8 cellular contexts compared by ENCODE assay signal in genomic region chr9:69877852-69878507, GRCh38. TPM values are rescaled to one million over a fixed set of nuclear protein-coding genes. Genes with fewer than 3 reads are reported as not detected.
A peak's percentile ranks its signal among the peaks of the same experiment; 100 is the strongest.
DNase-seq lines count a peak whose midpoint lies in the region; ATAC-seq, FAIRE-seq and TF ChIP-seq lines count a peak whose summit lies in the region.

No MANE protein-coding gene starts in this region.

- FAIRE-seq in A549 (lab: Jason Lieb, UNC) = peak; percentile 46

- no peaks in the 10 kb centered on the region for H3K36me3 Mint-ChIP-seq in brain
- H3K36me3 Mint-ChIP-seq in activated CD4-positive, alpha-beta T cell treated with anti-CD3 and anti-CD28 coated beads, Interleukin-2, amount 10 ng/mL, durations not matched to agents 24 days and 14 days (ENCODE audit: low read depth) = no peaks in the 10 kb centered on the region

- TF ChIP-seq CTCF in A549 (IDR thresholded peaks at IDR 0.05) (peak; percentile 73), GM12872 (IDR thresholded peaks at IDR 0.05; ENCODE audit: insufficient read depth, low read depth, low read length) (peak; percentile 41; the same call in 2 of the 3 replicates), brain (conservative IDR thresholded peaks at IDR 0.05) (peak; percentile 63 to 64)

- H3K4me3 ChIP-seq in A549 = no peak overlapping the region

- peaks cover 18 to 38% (median 24%) of the 10 kb centered on the region in 5 experiments for H3K9me3 Mint-ChIP-seq in brain
- H3K9me3 Mint-ChIP-seq in activated CD4-positive, alpha-beta T cell treated with anti-CD3 and anti-CD28 coated beads, Interleukin-2, amount 10 ng/mL, durations not matched to agents 24 days and 14 days = no peaks in the 10 kb centered on the region

- ATAC-seq in A549 (peak; percentile 74 to 82; a peak in 5 of 6 replicates), GM21737 (IDR thresholded peaks at IDR 0.05; ENCODE audit: unreplicated experiment) (no peak)

- TF ChIP-seq POLR2A in A549 (IDR thresholded peaks at IDR 0.05; ENCODE audit: low read length) = no peak

- CTCF ChIA-PET in A549 (lab: Yijun Ruan, JAX) = interaction anchor here (0.6 to 3.1 kb wide), 9 partner anchors 10 to 456 kb away, joined by 3 to 17 read pairs (median 4); partner anchors contain the start of gene APBA1

- no peaks in the 10 kb centered on the region for H3K4me1 ChIP-seq in A549

- intact Hi-C loops in activated CD4-positive, alpha-beta T cell treated with anti-CD3 and anti-CD28 coated beads, Interleukin-2, amount 10 ng/mL, durations not matched to agents 24 days and 14 days (cut with micrococcal nuclease) = loop anchor here (1.0 to 10.0 kb wide), 4 partner anchors 69 to 455 kb away; no protein-coding TSS in a partner anchor

- peak; percentile 84 to 85 for TF ChIP-seq RAD21 in A549 (conservative IDR thresholded peaks at IDR 0.05 in 1 of 2, IDR thresholded peaks at IDR 0.05 in 1 of 2)

- 49% methylated on average over 5 of the region's 5 CpGs for WGBS in A549 (ENCODE audit: missing lambda C conversion rate)

- H3K4me3 Mint-ChIP-seq in brain = no peak overlapping the region
- H3K4me3 Mint-ChIP-seq in activated CD4-positive, alpha-beta T cell treated with anti-CD3 and anti-CD28 coated beads, Interleukin-2, amount 10 ng/mL, durations not matched to agents 24 days and 14 days = no peak overlapping the region

- no peak overlapping the region for H3K27ac Mint-ChIP-seq in brain
- no peak overlapping the region for H3K27ac Mint-ChIP-seq in activated CD4-positive, alpha-beta T cell treated with anti-CD3 and anti-CD28 coated beads, Interleukin-2, amount 10 ng/mL, durations not matched to agents 24 days and 14 days

- no peak overlapping the region for H3K4me2 ChIP-seq in A549

- peaks cover 4% of the 10 kb centered on the region for H3K4me1 Mint-ChIP-seq in brain
- H3K4me1 Mint-ChIP-seq in activated CD4-positive, alpha-beta T cell treated with anti-CD3 and anti-CD28 coated beads, Interleukin-2, amount 10 ng/mL, durations not matched to agents 24 days and 14 days = no peaks in the 10 kb centered on the region

- peaks cover 17% of the 10 kb centered on the region for H3K9me3 ChIP-seq in A549

- POLR2A ChIA-PET in A549 (lab: Yijun Ruan, JAX) = no interaction called here

- H3K27me3 Mint-ChIP-seq in brain = peaks cover 8% of the 10 kb centered on the region
- H3K27me3 Mint-ChIP-seq in activated CD4-positive, alpha-beta T cell treated with anti-CD3 and anti-CD28 coated beads, Interleukin-2, amount 10 ng/mL, durations not matched to agents 24 days and 14 days = peaks cover 18% of the 10 kb centered on the region

- H3K27ac ChIP-seq in A549 = peak overlapping the region in 1 of 2 experiments; percentile 22; a peak in 1 of 6 replicates

- TF ChIP-seq EP300 in A549 (IDR thresholded peaks at IDR 0.05) = no peak

- peak; percentile 28 to 50 for DNase-seq in A549 (ENCODE audit: low read depth in 1 of 2, low spot score in 1 of 2)
- DNase-seq in NCI-H1694 (lab: John Stamatoyannopoulos, UW) = peak; percentile 55
- DNase-seq in kidney tubule cell (ENCODE audit: low spot score) = peak; percentile 53
- no peak for DNase-seq in GF-D8 (lab: John Stamatoyannopoulos, UW)
- DNase-seq in activated CD4-positive, alpha-beta T cell treated with anti-CD3 and anti-CD28 coated beads, Interleukin-2, amount 10 ng/mL, durations not matched to agents 24 days and 14 days = no peak

TF ChIP-seq in A549, 52 proteins besides CTCF, POLR2A, EP300 and RAD21:
- TF ChIP-seq SMC3 (IDR thresholded peaks at IDR 0.05) (peak; percentile 74), BCL3 (IDR thresholded peaks at IDR 0.05) (no peak)

RNA-seq across cellular contexts. Expression of gene CFAP95, which starts 57.4 kb away (rescaled TPM):
- polyA plus RNA-seq in A549 (2011; rRNA removed) = 0.19 and 0.41 TPM in 2 replicates
- not detected in 2 replicates for polyA plus RNA-seq in A549 (2012; cell fraction: cytosol; rRNA removed)
- not detected in 2 replicates for polyA plus RNA-seq in A549 (2012; cell fraction: nucleus; rRNA removed)
- polyA plus RNA-seq in A549 (2017; fragmentation: RNase III; extraction: RNeasy Plus Mini Kit Qiagen cat#74134 plus additional on column Dnase treatment) = 0.15 to 0.17 TPM in 2 of 3 replicates, not detected in the other
- polyA minus RNA-seq in A549 (2011; rRNA and poly(A)+ RNA removed) = not detected in 2 replicates
- 1.2 TPM for polyA plus RNA-seq in brain (ENCODE audit: insufficient read depth, low read depth, low replicate concordance)
- total RNA-seq in activated CD4-positive, alpha-beta T cell treated with anti-CD3 and anti-CD28 coated beads, Interleukin-2, amount 10 ng/mL, durations not matched to agents 24 days and 14 days = not detected in 2 replicates

Comparison
In these comparisons a context has a peak if more than half of its experiments do, and no peak if none do; other contexts are left out.
1. DNase-seq: peak in A549 (2 of 2), NCI-H1694 (single experiment) and kidney tubule cell (single experiment); none in GF-D8 (single experiment) and activated CD4-positive, alpha-beta T cell treated with anti-CD3 and anti-CD28 coated beads, Interleukin-2, amount 10 ng/mL, durations not matched to agents 24 days and 14 days (single experiment).
2. Peak in every context shown above with its lines, with median percentiles within 50 percentile points of each other: CTCF ChIP-seq.